ENCODE assay signal across 11 cellular contexts in genomic region chr13:33281951-33282595, GRCh38. TPM values are rescaled to one million over a fixed set of nuclear protein-coding genes. Genes with fewer than 3 reads are reported as not detected.
DNase-seq lines count a peak whose midpoint lies in the region; ATAC-seq, FAIRE-seq and TF ChIP-seq lines count a peak whose summit lies in the region.
"Had no signal": no experiment of that assay in that cellular context is flagged by ENCODE, and none has a peak within 500 bp of the region (broad histone marks: within the 10 kb centered on the region; RNA-seq: fewer than 3 reads in every experiment).

No MANE protein-coding gene starts in this region.

- dilution Hi-C loops in keratinocyte (cut with MboI; ENCODE audit: extremely low pct_ligation_motif_present, low sequenced_read_pairs), result no loop called here

- H3K27me3 ChIP-seq in keratinocyte (ENCODE audit: control insufficient read depth, extremely low read depth, insufficient read depth, low read length), result no peaks in the 10 kb centered on the region
- no peaks in the 10 kb centered on the region for H3K27me3 ChIP-seq in MG63

- peaks cover 55% of the 10 kb centered on the region for H3K4me1 ChIP-seq in keratinocyte (ENCODE audit: control insufficient read depth, extremely low read depth, insufficient read depth, low read length)

- in situ Hi-C loops in astrocyte of the cerebellum (cut with HindIII; ENCODE audit: low sequenced_read_pairs), result no loop called here

- H2AFZ ChIP-seq in keratinocyte (ENCODE audit: control insufficient read depth, low read length), result no peak overlapping the region

- DNase-seq in HT1080 (ENCODE audit: low read depth) (peak; percentile 87), astrocyte of the cerebellum (ENCODE audit: low read depth) (no peak), keratinocyte (ENCODE audit: low read depth, low spot score) (peak; percentile 50), substantia nigra (lab: John Stamatoyannopoulos, UW) (peak in 1 of 49 donors; percentile 19), MG63 (no peak)
- DNase-seq: activated CD8-positive, alpha-beta memory T cell treated with anti-CD3 and anti-CD28 coated beads, Interleukin-2, amount 50 U/mL, for 48 hours; central memory CD4-positive, alpha-beta T cell had no signal

- ATAC-seq in GM18498 (IDR thresholded peaks at IDR 0.05; ENCODE audit: unreplicated experiment) (no peak), GM19023 (IDR thresholded peaks at IDR 0.05; ENCODE audit: unreplicated experiment) (no peak)

- peak overlapping the region; percentile 75 for H3K9ac ChIP-seq in keratinocyte (ENCODE audit: control insufficient read depth, extremely low read depth, insufficient read depth, low read length)

- H3K4me3 ChIP-seq in astrocyte of the cerebellum (ENCODE audit: low read depth, low read length) (peak overlapping the region; percentile 6), keratinocyte (ENCODE audit: control insufficient read depth in 2 of 3, extremely low read depth in 1 of 3, insufficient read depth in 2 of 3, low read depth in 1 of 3, low read length in 3 of 3) (peak overlapping the region in 2 of 3 experiments; percentile 56 to 88), MG63 (no peak overlapping the region)

- no peaks in the 10 kb centered on the region for H4K20me1 ChIP-seq in keratinocyte (ENCODE audit: control insufficient read depth, extremely low read depth, insufficient read depth, low read length)

- H3K27ac ChIP-seq in keratinocyte (ENCODE audit: control insufficient read depth, insufficient read depth, low read length) (peak overlapping the region; percentile 98), substantia nigra (ENCODE audit: low read depth, low read length, poor library complexity, severe bottlenecking) (peak overlapping the region; percentile 63)
- H3K27ac ChIP-seq: neutrophil had no signal

- no peaks in the 10 kb centered on the region for H3K9me1 ChIP-seq in keratinocyte (ENCODE audit: control insufficient read depth, extremely low read depth, insufficient read depth, low read length)

- no peak for TF ChIP-seq CTCF in astrocyte of the cerebellum (IDR thresholded peaks at IDR 0.05; ENCODE audit: low read depth, low read length, missing control alignments)
- no peak for TF ChIP-seq CTCF in keratinocyte (optimal IDR thresholded peaks at IDR 0.05 in 1 of 3, IDR thresholded peaks at IDR 0.05 in 1 of 3, conservative IDR thresholded peaks at IDR 0.05 in 1 of 3; ENCODE audit: extremely low read depth in 1 of 3, insufficient read depth in 2 of 3, low read length in 3 of 3)

- H3K79me2 ChIP-seq in keratinocyte (ENCODE audit: control insufficient read depth, insufficient read depth, low read length), result peaks cover 56% of the 10 kb centered on the region

- H3K36me3 ChIP-seq in keratinocyte (ENCODE audit: control insufficient read depth in 2 of 2, extremely low read depth in 1 of 2, insufficient read depth in 2 of 2, low read length in 2 of 2) (no peaks in the 10 kb centered on the region), MG63 (peaks cover 56% of the 10 kb centered on the region)
- H3K36me3 ChIP-seq: neutrophil had no signal

- no peaks in the 10 kb centered on the region for H3K9me3 ChIP-seq in keratinocyte (ENCODE audit: control insufficient read depth, low read depth, low read length)
- H3K9me3 ChIP-seq in MG63, result no peaks in the 10 kb centered on the region
- H3K9me3 ChIP-seq: neutrophil had no signal

- peak overlapping the region; percentile 95 for H3K4me2 ChIP-seq in keratinocyte (ENCODE audit: control insufficient read depth, extremely low read depth, insufficient read depth, low read depth, low read length)

- FAIRE-seq in keratinocyte (lab: Jason Lieb, UNC), result peak; percentile 71
- FAIRE-seq: H1 had no signal

RNA-seq across cellular contexts. Expression of gene STARD13, which starts 3.5 kb away (rescaled TPM):
- total RNA-seq in HT1080 (2014; rRNA removed; shearing (Covaris generic)), result 9.6 and 11.2 TPM in 2 replicates
- 11.2 and 11.6 TPM in 2 replicates for polyA plus RNA-seq in HT1080 (2015; cell fraction: cytosol; rRNA removed)
- polyA plus RNA-seq in HT1080 (2015; cell fraction: nucleus; rRNA removed), result 35.1 and 36.8 TPM in 2 replicates
- 7.9 to 11.9 TPM (median 8.1 TPM) in 3 replicates for polyA plus RNA-seq in keratinocyte
- 6.5 TPM for polyA plus RNA-seq in keratinocyte (2011; ENCODE audit: low read depth)
- 4.4 and 6.3 TPM in 2 replicates for polyA plus RNA-seq in keratinocyte (2011; cell fraction: cytosol; rRNA removed)
- 20.6 and 22.2 TPM in 2 replicates for polyA plus RNA-seq in keratinocyte (2011; cell fraction: nucleus; rRNA removed)
- polyA plus RNA-seq in keratinocyte (2012; ENCODE audit: low replicate concordance), result 4.0 and 8.4 TPM in 2 replicates
- 18.5 to 45.9 TPM (median 34.2 TPM) in 3 replicates for polyA minus RNA-seq in keratinocyte
- polyA minus RNA-seq in keratinocyte (2011; cell fraction: cytosol; rRNA and poly(A)+ RNA removed), result 5.2 TPM
- polyA minus RNA-seq in keratinocyte (2011; cell fraction: nucleus; rRNA and poly(A)+ RNA removed), result 69.0 and 118 TPM in 2 replicates
- total RNA-seq in MG63 (2014; rRNA removed; shearing (Covaris generic); ENCODE audit: low replicate concordance), result 16.4 and 19.2 TPM in 2 replicates

Comparison
In these comparisons a context has a peak if more than half of its experiments do, and no peak if none do; other contexts are left out.
1. DNase-seq: peak in HT1080 (single experiment) and keratinocyte (single experiment); none in astrocyte of the cerebellum (single experiment) and MG63 (single experiment).